ENCODE assay signal across 24 cellular contexts in genomic region chr4:70930530-70931256, GRCh38. TPM values are rescaled to one million over a fixed set of nuclear protein-coding genes. Genes with fewer than 3 reads are reported as not detected.
A peak's percentile ranks its signal among the peaks of the same experiment; 100 is the strongest.
DNase-seq lines count a peak whose midpoint lies in the region; ATAC-seq, FAIRE-seq and TF ChIP-seq lines count a peak whose summit lies in the region.
"Had no signal": no experiment of that assay in that cellular context is flagged by ENCODE, and none has a peak within 500 bp of the region (broad histone marks: within the 10 kb centered on the region; RNA-seq: fewer than 3 reads in every experiment).

No MANE protein-coding gene starts in this region.

- H3K9me3 ChIP-seq in T-helper 17 cell (ENCODE audit: control insufficient read depth, low read length, poor library complexity, severe bottlenecking), result no peaks in the 10 kb centered on the region
- H3K9me3 ChIP-seq: pancreas, right lobe of liver, SJCRH30, thyroid gland had no signal

- FAIRE-seq in GM12891 (lab: Jason Lieb, UNC), result no peak
- FAIRE-seq: pancreas had no signal

- H3K4me3 Mint-ChIP-seq in T-helper 17 cell, result no peak overlapping the region
- H3K4me3 Mint-ChIP-seq in neural crest cell, result no peak overlapping the region
- H3K4me3 Mint-ChIP-seq: activated CD4-positive, alpha-beta T cell treated with anti-CD3 and anti-CD28 coated beads for 36 hours; activated naive CD8-positive, alpha-beta T cell treated with anti-CD3 and anti-CD28 coated beads for 36 hours; activated T-helper 17 cell treated with anti-CD3 and anti-CD28 coated beads, Interleukin-2, amount 50 U/mL, for 72 hours; endodermal cell; stimulated activated effector memory CD8-positive, alpha-beta T cell treated with anti-CD3 and anti-CD28 coated beads, Interleukin-12 subunit alpha, Interleukin-12 subunit beta, amount 100 ng/mL, for 72 hours had no signal

- TF ChIP-seq POLR2A in GM12891 (IDR thresholded peaks at IDR 0.05; ENCODE audit: low read depth, low read length), result no peak

- H3K27me3 Mint-ChIP-seq in T-helper 17 cell (no peaks in the 10 kb centered on the region), neural crest cell (ENCODE audit: low read depth) (no peaks in the 10 kb centered on the region)
- H3K27me3 Mint-ChIP-seq: activated CD4-positive, alpha-beta T cell treated with anti-CD3 and anti-CD28 coated beads for 36 hours; activated naive CD8-positive, alpha-beta T cell treated with anti-CD3 and anti-CD28 coated beads for 36 hours; activated T-helper 17 cell treated with anti-CD3 and anti-CD28 coated beads, Interleukin-2, amount 50 U/mL, for 72 hours had no signal

- H3K36me3 Mint-ChIP-seq in T-helper 17 cell (ENCODE audit: low read depth), result no peaks in the 10 kb centered on the region
- peaks cover 14% of the 10 kb centered on the region for H3K36me3 Mint-ChIP-seq in neural crest cell (ENCODE audit: low read depth)

- H3K9me3 Mint-ChIP-seq in neural crest cell, result peaks cover 3% of the 10 kb centered on the region
- H3K9me3 Mint-ChIP-seq: activated T-helper 17 cell treated with anti-CD3 and anti-CD28 coated beads, Interleukin-2, amount 50 U/mL, for 72 hours; endodermal cell had no signal

- H3K4me1 Mint-ChIP-seq in T-helper 17 cell (peaks cover 17% of the 10 kb centered on the region), neural crest cell (peaks cover 31% of the 10 kb centered on the region)

- H3K27ac Mint-ChIP-seq in T-helper 17 cell, result peak overlapping the region; percentile 9
- peak overlapping the region; percentile 62 for H3K27ac Mint-ChIP-seq in neural crest cell (ENCODE audit: unreplicated experiment)
- H3K27ac Mint-ChIP-seq: activated CD4-positive, alpha-beta T cell treated with anti-CD3 and anti-CD28 coated beads for 36 hours; activated naive CD8-positive, alpha-beta T cell treated with anti-CD3 and anti-CD28 coated beads for 36 hours; activated T-helper 17 cell treated with anti-CD3 and anti-CD28 coated beads, Interleukin-2, amount 50 U/mL, for 72 hours; endodermal cell; stimulated activated effector memory CD8-positive, alpha-beta T cell treated with anti-CD3 and anti-CD28 coated beads, Interleukin-12 subunit alpha, Interleukin-12 subunit beta, amount 100 ng/mL, for 72 hours had no signal

- TF ChIP-seq CTCF in neural crest cell (conservative IDR thresholded peaks at IDR 0.05), result no peak

- no peak for DNase-seq in GM12891 (ENCODE audit: insufficient read length, low spot score)
- DNase-seq in Kasumi-1 (lab: John Stamatoyannopoulos, UW), result peak; percentile 23
- no peak for DNase-seq in T-helper 17 cell
- no peak for DNase-seq in neural crest cell (ENCODE audit: low read depth, low spot score)
- DNase-seq in NCI-H187 treated with DMSO at 0.1 percent for 48 hours (lab: John Stamatoyannopoulos, UW), result no peak
- DNase-seq in SIG-M5 treated with dmso at 0.1 percent for 504 hours (lab: John Stamatoyannopoulos, UW; ENCODE audit: unreplicated experiment), result no peak
- DNase-seq: activated CD4-positive, alpha-beta T cell treated with anti-CD3 and anti-CD28 coated beads for 36 hours; activated naive CD8-positive, alpha-beta T cell treated with anti-CD3 and anti-CD28 coated beads for 36 hours; COR-L47; EL; endodermal cell; H7; head of caudate nucleus; NCI-H1105; NCI-H526; pancreas; PC-9; right lobe of liver; SJCRH30; stimulated activated CD4-positive, alpha-beta T cell treated with anti-CD3 and anti-CD28 coated beads, Interleukin-15, amount 100 ng/mL, for 24 hours; thyroid gland had no signal

- ATAC-seq in T-helper 17 cell (no peak), GM19328 (IDR thresholded peaks at IDR 0.05; ENCODE audit: unreplicated experiment) (no peak)
- ATAC-seq: activated CD4-positive, alpha-beta T cell treated with anti-CD3 and anti-CD28 coated beads for 36 hours; activated T-helper 17 cell treated with anti-CD3 and anti-CD28 coated beads, Interleukin-2, amount 50 U/mL, for 72 hours; pancreas; right lobe of liver; stimulated activated effector memory CD8-positive, alpha-beta T cell treated with anti-CD3 and anti-CD28 coated beads, Interleukin-12 subunit alpha, Interleukin-12 subunit beta, amount 100 ng/mL, for 72 hours had no signal

TF ChIP-seq in GM12891, 5 proteins besides CTCF, POLR2A, EP300 and RAD21:
- TF ChIP-seq PAX5 (IDR thresholded peaks at IDR 0.05; ENCODE audit: insufficient read depth, low read length, severe bottlenecking) (no peak), SPI1 (IDR thresholded peaks at IDR 0.05; ENCODE audit: low read depth, low read length) (peak; percentile 84)

RNA-seq across cellular contexts. Expression of gene MOB1B, which starts 28.5 kb away (rescaled TPM):
- polyA plus RNA-seq in GM12891 (2012; ENCODE audit: low read depth, missing spikeins), result 3.2 TPM
- total RNA-seq in T-helper 17 cell, result 10 to 100 TPM in 1 of 2 donors, 1 to 10 TPM in 1; 9.5 to 31.4 TPM
- 37.2 and 39.5 TPM in 2 replicates for total RNA-seq in neural crest cell

Comparison
In these comparisons a context has a peak if more than half of its experiments do, and no peak if none do; other contexts are left out.
1. DNase-seq: peak in Kasumi-1 (2 of 2); none in GM12891 (single experiment), T-helper 17 cell (0 of 3), neural crest cell (single experiment), NCI-H187 treated with DMSO at 0.1 percent for 48 hours (single experiment) and SIG-M5 treated with dmso at 0.1 percent for 504 hours (single experiment).